Comparison of ENCODE assay signal across 23 cellular contexts in genomic region chr5:171459839-171460238, GRCh38. TPM values are rescaled to one million over a fixed set of nuclear protein-coding genes. Genes with fewer than 3 reads are reported as not detected.
DNase-seq lines count a peak whose midpoint lies in the region; ATAC-seq, FAIRE-seq and TF ChIP-seq lines count a peak whose summit lies in the region.
"Had no signal": no experiment of that assay in that cellular context is flagged by ENCODE, and none has a peak within 500 bp of the region (broad histone marks: within the 10 kb centered on the region; RNA-seq: fewer than 3 reads in every experiment).

No MANE protein-coding gene starts in this region.

- POLR2A ChIA-PET in OCI-LY7 (lab: Charles Lee), result interaction anchor here (0.6 kb wide), 1 partner anchor 11 kb away, joined by 3 read pairs; no protein-coding TSS in a partner anchor

- BruUV-seq in OCI-LY7 (replicated peaks; lab: Mats Ljungman, UMichigan), result no TSS peak

- no peak overlapping the region for H3K14ac ChIP-seq in neuronal stem cell (ENCODE audit: low read length)

- H4K8ac ChIP-seq in neuronal stem cell (ENCODE audit: low read depth, low read length), result no peak overlapping the region

- no peak overlapping the region for H4K91ac ChIP-seq in neuronal stem cell (ENCODE audit: low read depth, low read length, poor library complexity)

- no peak for TF ChIP-seq EP300 in gastroesophageal sphincter (IDR thresholded peaks at IDR 0.05)

- H3K4me1 ChIP-seq in RWPE2 (ENCODE audit: insufficient read depth, poor library complexity, severe bottlenecking) (no peaks in the 10 kb centered on the region), kidney (ENCODE audit: control insufficient read depth in 1 of 2, insufficient read depth in 1 of 2, low read depth in 1 of 2, low read length in 2 of 2) (no peaks in the 10 kb centered on the region), neuronal stem cell (ENCODE audit: control insufficient read depth in 2 of 2, insufficient read depth in 1 of 2, low read depth in 1 of 2, low read length in 2 of 2) (peaks cover 2 to 6% of the 10 kb centered on the region in 2 donors), OCI-LY7 (ENCODE audit: insufficient read depth, low read length, poor library complexity, severe bottlenecking) (no peaks in the 10 kb centered on the region), gastroesophageal sphincter (no peaks in the 10 kb centered on the region)
- H3K4me1 ChIP-seq: A549, Caco-2 had no signal

- TF ChIP-seq POLR2A in gastroesophageal sphincter (IDR thresholded peaks at IDR 0.05), result no peak

- intact Hi-C loops in Right ventricle myocardium superior (cut with DNase I), result no loop called here
- intact Hi-C loops in Right ventricle myocardium inferior (cut with DNase I), result no loop called here
- intact Hi-C loops in kidney (cut with DNase I), result no loop called here
- intact Hi-C loops in OCI-LY7 (cut with micrococcal nuclease; ENCODE audit: unreplicated experiment), result no loop called here

- H3K79me2 ChIP-seq in OCI-LY7 (ENCODE audit: insufficient read depth, low read depth, low read length), result no peaks in the 10 kb centered on the region

- H4K20me1 ChIP-seq in OCI-LY7 (ENCODE audit: insufficient read depth, low read length), result no peaks in the 10 kb centered on the region
- H4K20me1 ChIP-seq: BLaER1 treated with 17β-estradiol and CSF1 and Interleukin-3, amounts not matched to agents 10 nM and 100 nM had no signal

- peak overlapping the region; percentile 17 for H2AK5ac ChIP-seq in neuronal stem cell (ENCODE audit: low read depth, low read length)

- peak overlapping the region; percentile 14 for H2BK12ac ChIP-seq in neuronal stem cell (ENCODE audit: low read length)

- H3K4me2 ChIP-seq in neuronal stem cell (ENCODE audit: insufficient read depth, low read length, poor library complexity, severe bottlenecking) (no peak overlapping the region), OCI-LY7 (ENCODE audit: low read length) (no peak overlapping the region)
- H3K4me2 ChIP-seq: A549; BLaER1 treated with 17β-estradiol and CSF1 and Interleukin-3, amounts not matched to agents 10 nM and 100 nM had no signal

- no peak for DNase-seq in Right ventricle myocardium superior
- no peak for DNase-seq in Right ventricle myocardium inferior (ENCODE audit: missing footprints)
- peak; percentile 51 for DNase-seq in RWPE2 (ENCODE audit: low spot score)
- peak; percentile 26 for DNase-seq in kidney
- no peak for DNase-seq in neuronal stem cell (ENCODE audit: low spot score)
- no peak for DNase-seq in OCI-LY7 (ENCODE audit: low spot score)
- no peak for DNase-seq in left lobe of liver (ENCODE audit: low spot score)
- DNase-seq: AML-193; Caco-2; Calu3; CD4-positive, alpha-beta T cell; CD8-positive, alpha-beta T cell; DMS79 treated with DMSO at 0.1 percent for 48 hours had no signal

- H3K9ac ChIP-seq in kidney (ENCODE audit: low read length in 2 of 2) (no peak overlapping the region), neuronal stem cell (ENCODE audit: low read depth, low read length, poor library complexity) (no peak overlapping the region)
- H3K9ac ChIP-seq: BLaER1 treated with 17β-estradiol and CSF1 and Interleukin-3, amounts not matched to agents 10 nM and 100 nM had no signal

- H2BK120ac ChIP-seq in neuronal stem cell (ENCODE audit: low read depth, low read length), result no peak overlapping the region

- H3K27me3 ChIP-seq in RWPE2 (ENCODE audit: insufficient read depth, poor library complexity, severe bottlenecking), result no peaks in the 10 kb centered on the region
- H3K27me3 ChIP-seq in neuronal stem cell (ENCODE audit: control insufficient read depth in 3 of 3, insufficient read depth in 3 of 3, low read depth in 1 of 3, low read length in 3 of 3), result no peaks in the 10 kb centered on the region
- H3K27me3 ChIP-seq in gastroesophageal sphincter, result peaks cover 28% of the 10 kb centered on the region
- H3K27me3 ChIP-seq: BLaER1 treated with 17β-estradiol and CSF1 and Interleukin-3, amounts not matched to agents 10 nM and 100 nM had no signal

- ATAC-seq in Right ventricle myocardium superior (ENCODE audit: poor library complexity), result peak; percentile 31
- no peak for ATAC-seq in Right ventricle myocardium inferior
- ATAC-seq in RWPE2 (ENCODE audit: low read depth), result no peak
- no peak for ATAC-seq in gastroesophageal sphincter
- no peak for ATAC-seq in left lobe of liver
- ATAC-seq: A549; CD8-positive, alpha-beta T cell had no signal

- CTCF ChIA-PET in OCI-LY7 (lab: Charles Lee; ENCODE audit: unreplicated experiment), result no interaction called here

- H3K9me3 ChIP-seq in RWPE2 (ENCODE audit: severe bottlenecking) (no peaks in the 10 kb centered on the region), kidney (ENCODE audit: control insufficient read depth in 1 of 2, low read length in 2 of 2) (no peaks in the 10 kb centered on the region), neuronal stem cell (replicated peaks in 1 of 2; ENCODE audit: control insufficient read depth in 2 of 2, insufficient read depth in 1 of 2, low read depth in 1 of 2, low read length in 2 of 2) (no peaks in the 10 kb centered on the region), OCI-LY7 (ENCODE audit: low read length) (no peaks in the 10 kb centered on the region), gastroesophageal sphincter (no peaks in the 10 kb centered on the region)
- H3K9me3 ChIP-seq: A549; BLaER1 treated with 17β-estradiol and CSF1 and Interleukin-3, amounts not matched to agents 10 nM and 100 nM; Caco-2 had no signal

- H3K9me2 ChIP-seq in OCI-LY7 (ENCODE audit: insufficient read depth, low read length), result no peaks in the 10 kb centered on the region

- H3K4me3 ChIP-seq in RWPE2 (ENCODE audit: severe bottlenecking) (no peak overlapping the region), kidney (ENCODE audit: low read length in 2 of 2) (no peak overlapping the region), neuronal stem cell (ENCODE audit: low read length in 2 of 2) (no peak overlapping the region), OCI-LY7 (ENCODE audit: low read depth, low read length, poor library complexity, severe bottlenecking) (no peak overlapping the region), gastroesophageal sphincter (no peak overlapping the region)
- H3K4me3 ChIP-seq: A549; BLaER1 treated with 17β-estradiol and CSF1 and Interleukin-3, amounts not matched to agents 10 nM and 100 nM had no signal

- H3K36me3 ChIP-seq in RWPE2 (ENCODE audit: low read depth) (no peaks in the 10 kb centered on the region), kidney (ENCODE audit: control insufficient read depth in 1 of 2, insufficient read depth in 2 of 2, low read length in 2 of 2) (no peaks in the 10 kb centered on the region), neuronal stem cell (replicated peaks in 1 of 2; ENCODE audit: control insufficient read depth in 2 of 2, insufficient read depth in 2 of 2, low read length in 2 of 2) (no peaks in the 10 kb centered on the region), OCI-LY7 (ENCODE audit: insufficient read depth, low read length) (no peaks in the 10 kb centered on the region), gastroesophageal sphincter (no peaks in the 10 kb centered on the region)
- H3K36me3 ChIP-seq: BLaER1 treated with 17β-estradiol and CSF1 and Interleukin-3, amounts not matched to agents 10 nM and 100 nM had no signal

- no peak overlapping the region for H3K27ac ChIP-seq in RWPE2 (ENCODE audit: poor library complexity, severe bottlenecking)
- no peak overlapping the region for H3K27ac ChIP-seq in kidney (ENCODE audit: low read depth in 2 of 2, low read length in 2 of 2)
- no peak overlapping the region for H3K27ac ChIP-seq in neuronal stem cell (replicated peaks; ENCODE audit: low read length)
- H3K27ac ChIP-seq in OCI-LY7 (ENCODE audit: low read depth, low read length, poor library complexity, severe bottlenecking), result no peak overlapping the region
- no peak overlapping the region for H3K27ac ChIP-seq in gastroesophageal sphincter
- H3K27ac ChIP-seq: 22Rv1; A549; BLaER1 treated with 17β-estradiol and CSF1 and Interleukin-3, amounts not matched to agents 10 nM and 100 nM; C4-2B had no signal

- no peak overlapping the region for H2BK5ac ChIP-seq in neuronal stem cell (ENCODE audit: low read length)

- no peak overlapping the region for H3K23ac ChIP-seq in neuronal stem cell (ENCODE audit: low read depth, low read length, poor library complexity)

- no peak overlapping the region for H2BK15ac ChIP-seq in neuronal stem cell (ENCODE audit: low read length)

- peak overlapping the region; percentile 78 for H3K18ac ChIP-seq in neuronal stem cell (ENCODE audit: low read length)

- no peak for FAIRE-seq in kidney (lab: Jason Lieb, UNC)
- FAIRE-seq: A549, D721Med, G401.6, GM12891, GM19239 had no signal

- no CpG with 5 or more reads among the region's 6 CpGs for WGBS in neuronal stem cell (ENCODE audit: extremely low coverage in 2 of 2, insufficient read length in 2 of 2, insufficient replicate concordance in 1 of 2), 2 donors
- WGBS in gastroesophageal sphincter (ENCODE audit: low coverage in 1 of 2), 2 donors, result 88 to 100% methylated on average over 1 of the region's 6 CpGs

- TF ChIP-seq CTCF in RWPE2 (IDR thresholded peaks at IDR 0.05; ENCODE audit: poor library complexity, severe bottlenecking) (no peak), kidney (IDR thresholded peaks at IDR 0.05; ENCODE audit: borderline replicate concordance, extremely low read depth, insufficient read depth) (no peak), OCI-LY7 (conservative IDR thresholded peaks at IDR 0.05; ENCODE audit: low read length) (no peak), gastroesophageal sphincter (IDR thresholded peaks at IDR 0.05) (no peak)

- no peak overlapping the region for H2AFZ ChIP-seq in neuronal stem cell (ENCODE audit: low read length)
- H2AFZ ChIP-seq in OCI-LY7 (ENCODE audit: low read length), result no peak overlapping the region

- H3K4ac ChIP-seq in neuronal stem cell (ENCODE audit: low read length), result no peak overlapping the region

- H3K79me1 ChIP-seq in neuronal stem cell (ENCODE audit: low read depth, low read length), result no peaks in the 10 kb centered on the region

RNA-seq across cellular contexts. Expression of gene FGF18, which starts 40.4 kb away (rescaled TPM):
- total RNA-seq in Right ventricle myocardium superior, result 5.8 TPM
- total RNA-seq in Right ventricle myocardium inferior, result 10.1 TPM
- total RNA-seq in kidney, result 1.8 TPM
- polyA plus RNA-seq in kidney (ENCODE audit: insufficient read depth, low read depth, low replicate concordance), result 0.39 TPM
- 0.22 TPM for polyA plus RNA-seq in neuronal stem cell (2013, experiment 1 of 2)
- polyA plus RNA-seq in neuronal stem cell (2013, experiment 2 of 2), result 0.19 TPM
- total RNA-seq in OCI-LY7 (2014; rRNA removed; shearing (Covaris generic)), result 0.16 TPM in 1 of 2 replicates, not detected in the other
- total RNA-seq in OCI-LY7 (2022), result not detected in 2 replicates
- 1 to 10 TPM in 2 of 4 donors, not detected in 2; 1.8 to 2.1 TPM for total RNA-seq in gastroesophageal sphincter
- not detected for total RNA-seq in left lobe of liver
- polyA plus RNA-seq: BJ had no signal

Comparison
In these comparisons a context has a peak if more than half of its experiments do, and no peak if none do; other contexts are left out.
1. DNase-seq: peak in RWPE2 (single experiment) and kidney (single experiment); none in Right ventricle myocardium superior (single experiment), Right ventricle myocardium inferior (single experiment), neuronal stem cell (single experiment), OCI-LY7 (single experiment) and left lobe of liver (single experiment).